Comparison of ENCODE assay signal across 25 cellular contexts in genomic region chrX:12872741-12873140, GRCh38. TPM values are rescaled to one million over a fixed set of nuclear protein-coding genes. Genes with fewer than 3 reads are reported as not detected.
DNase-seq lines count a peak whose midpoint lies in the region; ATAC-seq, FAIRE-seq and TF ChIP-seq lines count a peak whose summit lies in the region.
"Had no signal": no experiment of that assay in that cellular context is flagged by ENCODE, and none has a peak within 500 bp of the region (broad histone marks: within the 10 kb centered on the region; RNA-seq: fewer than 3 reads in every experiment).

No MANE protein-coding gene starts in this region.

- RAD21 ChIA-PET in GM12878 (lab: Charles Lee; ENCODE audit: unreplicated experiment), result interaction anchor here (1.1 to 2.6 kb wide), 2 partner anchors 17 to 58 kb away, joined by 4 to 12 read pairs; no protein-coding TSS in a partner anchor

- peaks cover 3% of the 10 kb centered on the region for H3K36me3 Mint-ChIP-seq in activated CD4-positive, alpha-beta T cell treated with anti-CD3 and anti-CD28 coated beads, Interleukin-2, amount 10 ng/mL, durations not matched to agents 24 days and 14 days (ENCODE audit: low read depth)
- no peaks in the 10 kb centered on the region for H3K36me3 Mint-ChIP-seq in activated T-helper 1 cell treated with anti-CD3 and anti-CD28 coated beads, Interleukin-12 subunit alpha, Interleukin-12 subunit beta, Interleukin-2, Interleukin-4 antibody, amounts not matched to agents 30 ng/mL and 10 ng/mL and 1 ng/mL, durations not matched to agents 14 hours and 24 hours and 36 hours (ENCODE audit: low read depth)
- H3K36me3 Mint-ChIP-seq: CD4-positive, CD25-positive, alpha-beta regulatory T cell; CD8-positive, alpha-beta memory T cell had no signal

- peak; percentile 84 for FAIRE-seq in GM12892 (lab: Jason Lieb, UNC)
- no peak for FAIRE-seq in GM12878 (lab: Jason Lieb, UNC)
- FAIRE-seq: G401.6, H54, K562 had no signal

- H3K27me3 ChIP-seq in GM12878 (replicated peaks in 1 of 2; ENCODE audit: control insufficient read depth in 2 of 2, insufficient read depth in 2 of 2, low read length in 1 of 2) (no peaks in the 10 kb centered on the region), mesendoderm (ENCODE audit: insufficient read depth, low read length, poor library complexity) (no peaks in the 10 kb centered on the region)
- H3K27me3 ChIP-seq: BE2C had no signal

- TF ChIP-seq POLR2A in GM12892 (IDR thresholded peaks at IDR 0.05; ENCODE audit: low read depth, low read length), result no peak
- TF ChIP-seq POLR2A in GM12878 (IDR thresholded peaks at IDR 0.05; ENCODE audit: low read depth, low read length), result no peak

- no peak overlapping the region for H2AK5ac ChIP-seq in mesendoderm (ENCODE audit: low read length)

- peaks cover 73% of the 10 kb centered on the region for H3K79me2 ChIP-seq in GM12878 (ENCODE audit: control insufficient read depth, insufficient read depth, low read length)
- H3K79me2 ChIP-seq in mesendoderm (ENCODE audit: control insufficient read depth, insufficient read depth, low read length), result no peaks in the 10 kb centered on the region

- WGBS in GM12878 (ENCODE audit: insufficient coverage, insufficient replicate concordance, low lambda C conversion rate, missing lambda C conversion rate), result 67% methylated on average over 4 of the region's 4 CpGs
- no CpG with 5 or more reads among the region's 4 CpGs for WGBS in mesendoderm (ENCODE audit: extremely low coverage, insufficient coverage, low lambda C conversion rate)

- intact Hi-C loops in GM12878 (cut with micrococcal nuclease; ENCODE audit: unreplicated experiment), result no loop called here
- intact Hi-C loops in activated CD4-positive, alpha-beta T cell treated with anti-CD3 and anti-CD28 coated beads, Interleukin-2, amount 10 ng/mL, durations not matched to agents 24 days and 14 days (cut with micrococcal nuclease), result no loop called here
- intact Hi-C loops in activated T-helper 1 cell treated with anti-CD3 and anti-CD28 coated beads, Interleukin-12 subunit alpha, Interleukin-12 subunit beta, Interleukin-2, Interleukin-4 antibody, amounts not matched to agents 30 ng/mL and 10 ng/mL and 1 ng/mL, durations not matched to agents 14 hours and 24 hours and 36 hours (cut with micrococcal nuclease), result no loop called here

- no peaks in the 10 kb centered on the region; the same call in 1 of the 3 replicates for H3K9me3 ChIP-seq in GM12878 (replicated peaks; ENCODE audit: control insufficient read depth, insufficient read depth, low read length)
- H3K9me3 ChIP-seq: BE2C had no signal

- H3K79me1 ChIP-seq in mesendoderm (ENCODE audit: low read length), result no peaks in the 10 kb centered on the region

- H2BK5ac ChIP-seq in mesendoderm (ENCODE audit: low read length), result no peak overlapping the region

- H3K4me1 Mint-ChIP-seq in activated CD4-positive, alpha-beta T cell treated with anti-CD3 and anti-CD28 coated beads, Interleukin-2, amount 10 ng/mL, durations not matched to agents 24 days and 14 days, result peaks cover 7% of the 10 kb centered on the region
- peaks cover 4% of the 10 kb centered on the region for H3K4me1 Mint-ChIP-seq in activated T-helper 1 cell treated with anti-CD3 and anti-CD28 coated beads, Interleukin-12 subunit alpha, Interleukin-12 subunit beta, Interleukin-2, Interleukin-4 antibody, amounts not matched to agents 30 ng/mL and 10 ng/mL and 1 ng/mL, durations not matched to agents 14 hours and 24 hours and 36 hours (ENCODE audit: low read depth)
- H3K4me1 Mint-ChIP-seq: CD8-positive, alpha-beta memory T cell had no signal

- H3K4me3 ChIP-seq in GM12878, result peak overlapping the region; percentile 28; the same call in 1 of the 2 replicates
- H3K4me3 ChIP-seq in mesendoderm (ENCODE audit: low read length), result no peak overlapping the region
- H3K4me3 ChIP-seq: GM23338, K562 had no signal

- no peak overlapping the region for H2BK120ac ChIP-seq in mesendoderm (ENCODE audit: low read depth, low read length)

- no peak overlapping the region for H3K23ac ChIP-seq in mesendoderm (ENCODE audit: low read length)

- H3K4me1 ChIP-seq in GM12878 (ENCODE audit: control insufficient read depth, insufficient read depth, low read length), result peaks cover 22% of the 10 kb centered on the region
- no peaks in the 10 kb centered on the region for H3K4me1 ChIP-seq in mesendoderm (ENCODE audit: control insufficient read depth, low read depth, low read length)
- H3K4me1 ChIP-seq: BE2C had no signal

- no peak overlapping the region for H3K4ac ChIP-seq in mesendoderm (ENCODE audit: low read depth, low read length)

- H3K18ac ChIP-seq in mesendoderm (ENCODE audit: low read length), result no peak overlapping the region

- H2BK15ac ChIP-seq in mesendoderm (replicated peaks; ENCODE audit: low read depth), result no peak overlapping the region

- no peaks in the 10 kb centered on the region for H3K9me3 Mint-ChIP-seq in activated CD4-positive, alpha-beta T cell treated with anti-CD3 and anti-CD28 coated beads, Interleukin-2, amount 10 ng/mL, durations not matched to agents 24 days and 14 days
- H3K9me3 Mint-ChIP-seq in activated T-helper 1 cell treated with anti-CD3 and anti-CD28 coated beads, Interleukin-12 subunit alpha, Interleukin-12 subunit beta, Interleukin-2, Interleukin-4 antibody, amounts not matched to agents 30 ng/mL and 10 ng/mL and 1 ng/mL, durations not matched to agents 14 hours and 24 hours and 36 hours, result no peaks in the 10 kb centered on the region
- H3K9me3 Mint-ChIP-seq: GM23338 had no signal

- H3K56ac ChIP-seq in mesendoderm (ENCODE audit: low read length), result no peak overlapping the region

- TF ChIP-seq RAD21 in GM12878 (IDR thresholded peaks at IDR 0.05; ENCODE audit: insufficient read depth, low read depth, low read length), result no peak

- no peak for DNase-seq in GM12892 (ENCODE audit: insufficient read length)
- DNase-seq in GM12878 (ENCODE audit: low read depth, low spot score), result no peak
- peak; percentile 39 for DNase-seq in mesendoderm
- no peak for DNase-seq in HUDEP-2 (lab: John Stamatoyannopoulos, UW; ENCODE audit: unreplicated experiment in 76 of 76)
- no peak for DNase-seq in SW480 (ENCODE audit: low spot score)
- no peak for DNase-seq in activated CD4-positive, alpha-beta T cell treated with anti-CD3 and anti-CD28 coated beads, Interleukin-2, amount 10 ng/mL, durations not matched to agents 24 days and 14 days
- no peak for DNase-seq in activated T-helper 1 cell treated with anti-CD3 and anti-CD28 coated beads, Interleukin-12 subunit alpha, Interleukin-12 subunit beta, Interleukin-2, Interleukin-4 antibody, amounts not matched to agents 30 ng/mL and 10 ng/mL and 1 ng/mL, durations not matched to agents 14 hours and 24 hours and 36 hours (ENCODE audit: low spot score)
- DNase-seq: BE2C; C1 segment of cervical spinal cord; CD4-positive, CD25-positive, alpha-beta regulatory T cell; CD8-positive, alpha-beta memory T cell; COR-L47; DMS 273 treated with DMSO at 0.1 percent for 48 hours; DMS53; DND-41; EL; HCEC 1CT; IMR-90 had no signal

- SMC1A ChIA-PET in GM12878 (lab: Charles Lee; ENCODE audit: uncharacterized antibody, unreplicated experiment), result interaction anchor here (1.0 to 8.0 kb wide), 5 partner anchors 10 to 73 kb away, joined by 3 to 77 read pairs (median 5); no protein-coding TSS in a partner anchor

- no peak overlapping the region for H3K4me3 Mint-ChIP-seq in activated CD4-positive, alpha-beta T cell treated with anti-CD3 and anti-CD28 coated beads, Interleukin-2, amount 10 ng/mL, durations not matched to agents 24 days and 14 days
- no peak overlapping the region for H3K4me3 Mint-ChIP-seq in activated T-helper 1 cell treated with anti-CD3 and anti-CD28 coated beads, Interleukin-12 subunit alpha, Interleukin-12 subunit beta, Interleukin-2, Interleukin-4 antibody, amounts not matched to agents 30 ng/mL and 10 ng/mL and 1 ng/mL, durations not matched to agents 14 hours and 24 hours and 36 hours
- H3K4me3 Mint-ChIP-seq: CD4-positive, CD25-positive, alpha-beta regulatory T cell; CD8-positive, alpha-beta memory T cell; GM23338 had no signal

- POLR2A ChIA-PET in GM12878 (lab: Charles Lee), result interaction anchor here (1.2 to 1.8 kb wide), 2 partner anchors 15 to 18 kb away, joined by 3 to 8 read pairs; no protein-coding TSS in a partner anchor

- TF ChIP-seq CTCF in GM12878 (IDR thresholded peaks at IDR 0.05 in 2 of 3, conservative IDR thresholded peaks at IDR 0.05 in 1 of 3; ENCODE audit: control insufficient read depth in 2 of 3, extremely low read depth in 1 of 3, insufficient read depth in 1 of 3, low read depth in 3 of 3, low read length in 3 of 3), result no peak

- no peak overlapping the region for H4K5ac ChIP-seq in mesendoderm (ENCODE audit: low read length)

- H3K4me2 ChIP-seq in GM12878 (ENCODE audit: control insufficient read depth, insufficient read depth) (peak overlapping the region; percentile 57), mesendoderm (ENCODE audit: low read length) (no peak overlapping the region)
- H3K4me2 ChIP-seq: GM23338 had no signal

- no peaks in the 10 kb centered on the region for H4K20me1 ChIP-seq in GM12878 (ENCODE audit: control insufficient read depth, insufficient read depth)

- no peak overlapping the region for H4K8ac ChIP-seq in mesendoderm (ENCODE audit: low read depth, low read length)

- no peak for TF ChIP-seq EP300 in GM12878 (IDR thresholded peaks at IDR 0.05; ENCODE audit: borderline replicate concordance in 1 of 2, control insufficient read depth in 1 of 2, low read depth in 2 of 2, low read length in 2 of 2)

- CTCF ChIA-PET in GM12878 (lab: Yijun Ruan, JAX), result interaction anchor here (1.6 to 2.5 kb wide), 2 partner anchors 28 to 58 kb away, joined by 5 to 6 read pairs; no protein-coding TSS in a partner anchor

- ATAC-seq in GM12878, result no peak
- ATAC-seq: GM23338, K562 had no signal

- no TSS peak for BruUV-seq in GM12878 (replicated peaks; lab: Mats Ljungman, UMichigan)

- H3K36me3 ChIP-seq in GM12878 (ENCODE audit: control insufficient read depth in 2 of 2, insufficient read depth in 2 of 2, low read length in 1 of 2) (peaks cover 4 to 21% of the 10 kb centered on the region in 2 experiments), mesendoderm (ENCODE audit: control insufficient read depth, insufficient read depth, low read length) (no peaks in the 10 kb centered on the region)
- H3K36me3 ChIP-seq: BE2C had no signal

- H3K27ac Mint-ChIP-seq in activated CD4-positive, alpha-beta T cell treated with anti-CD3 and anti-CD28 coated beads, Interleukin-2, amount 10 ng/mL, durations not matched to agents 24 days and 14 days, result no peak overlapping the region
- H3K27ac Mint-ChIP-seq in activated T-helper 1 cell treated with anti-CD3 and anti-CD28 coated beads, Interleukin-12 subunit alpha, Interleukin-12 subunit beta, Interleukin-2, Interleukin-4 antibody, amounts not matched to agents 30 ng/mL and 10 ng/mL and 1 ng/mL, durations not matched to agents 14 hours and 24 hours and 36 hours, result no peak overlapping the region
- H3K27ac Mint-ChIP-seq: CD8-positive, alpha-beta memory T cell; GM23338 had no signal

- in situ Hi-C loops in GM12878 (cut with MboI), result no loop called here

- H3K27ac ChIP-seq in GM12878 (ENCODE audit: control insufficient read depth, insufficient read depth), result no peak overlapping the region
- H3K27ac ChIP-seq in mesendoderm (ENCODE audit: low read depth, low read length), result no peak overlapping the region
- H3K27ac ChIP-seq: HL-60 had no signal

- H2AFZ ChIP-seq in GM12878 (ENCODE audit: control insufficient read depth, low read depth, low read length), result no peak overlapping the region
- H2AFZ ChIP-seq: GM23338 had no signal

- no peaks in the 10 kb centered on the region for H3K27me3 Mint-ChIP-seq in activated CD4-positive, alpha-beta T cell treated with anti-CD3 and anti-CD28 coated beads, Interleukin-2, amount 10 ng/mL, durations not matched to agents 24 days and 14 days
- H3K27me3 Mint-ChIP-seq in activated T-helper 1 cell treated with anti-CD3 and anti-CD28 coated beads, Interleukin-12 subunit alpha, Interleukin-12 subunit beta, Interleukin-2, Interleukin-4 antibody, amounts not matched to agents 30 ng/mL and 10 ng/mL and 1 ng/mL, durations not matched to agents 14 hours and 24 hours and 36 hours (ENCODE audit: insufficient read depth), result peaks cover 3% of the 10 kb centered on the region

- H3K9ac ChIP-seq in GM12878 (ENCODE audit: control insufficient read depth, insufficient read depth, low read length), result no peak overlapping the region
- H3K9ac ChIP-seq in mesendoderm (ENCODE audit: low read length), result no peak overlapping the region

RNA-seq across cellular contexts. Expression of gene TLR7, which starts 5.9 kb away (rescaled TPM):
- 19.1 TPM for polyA plus RNA-seq in GM12892 (2012; ENCODE audit: missing spikeins)
- 43.4 and 46.5 TPM in 2 replicates for total RNA-seq in GM12878 (2013; cell fraction: nucleolus; rRNA removed)
- total RNA-seq in GM12878 (2014; rRNA removed) (19.5 and 24.9 TPM in 2 replicates), GM12878 (2014; rRNA removed; fragmentation: Illumina TruSeq; extraction: Trizol) (33.5 and 36.5 TPM in 2 replicates), GM12878 (2021) (24.9 and 25.2 TPM in 2 replicates)
- polyA plus RNA-seq in GM12878 (2011; ENCODE audit: low read depth), result 20.5 TPM
- polyA plus RNA-seq in GM12878 (2011; rRNA removed) (44.4 and 58.0 TPM in 2 replicates), GM12878 (2014; fragmentation: Illumina TruSeq; extraction: Trizol) (39.1 and 57.1 TPM in 2 replicates), GM12878 (2014; fragmentation: Nextera tagmentation; extraction: Ambion mirVana) (10 to 100 TPM; 12.0 to 13.1 TPM), GM12878 (2014; rRNA removed) (18.0 and 21.9 TPM in 2 replicates), GM12878 (2016; fragmentation: Nextera tagmentation; extraction: Ambion mirVana) (10 to 100 TPM; 19.5 to 23.3 TPM)
- 21.3 and 23.9 TPM in 2 replicates for polyA plus RNA-seq in GM12878 (2011; cell fraction: cytosol; rRNA removed)
- polyA plus RNA-seq in GM12878 (2011; cell fraction: nucleus; rRNA removed), result 10.5 and 11.8 TPM in 2 replicates
- 24.0 and 24.3 TPM in 2 replicates for polyA plus RNA-seq in GM12878 (2012)
- 51.2 and 62.5 TPM in 2 replicates for polyA minus RNA-seq in GM12878 (2011; rRNA and poly(A)+ RNA removed)
- polyA minus RNA-seq in GM12878 (2011; cell fraction: cytosol; rRNA and poly(A)+ RNA removed), result 17.2 and 26.0 TPM in 2 replicates
- polyA minus RNA-seq in GM12878 (2011; cell fraction: nucleus; rRNA and poly(A)+ RNA removed), result 18.1 and 28.4 TPM in 2 replicates
- 0.03 TPM for polyA plus RNA-seq in mesendoderm (2013, experiment 1 of 2)
- polyA plus RNA-seq in mesendoderm (2013, experiment 2 of 2), result 0.01 TPM
- total RNA-seq in activated CD4-positive, alpha-beta T cell treated with anti-CD3 and anti-CD28 coated beads, Interleukin-2, amount 10 ng/mL, durations not matched to agents 24 days and 14 days, result 0.12 and 0.17 TPM in 2 replicates
- total RNA-seq in activated T-helper 1 cell treated with anti-CD3 and anti-CD28 coated beads, Interleukin-12 subunit alpha, Interleukin-12 subunit beta, Interleukin-2, Interleukin-4 antibody, amounts not matched to agents 30 ng/mL and 10 ng/mL and 1 ng/mL, durations not matched to agents 14 hours and 24 hours and 36 hours, result 0.07 and 0.10 TPM in 2 replicates
- total RNA-seq: A172; CD4-positive, CD25-positive, alpha-beta regulatory T cell; CD8-positive, alpha-beta memory T cell; GM23338; HT1080; IMR-90 had no signal
- polyA plus RNA-seq: CD8-positive, alpha-beta memory T cell; GM23338; IMR-90 had no signal

RNA-seq across cellular contexts. Expression of gene TLR8, which starts 33.7 kb away (rescaled TPM):
- not detected for polyA plus RNA-seq in GM12892 (2012; ENCODE audit: missing spikeins)
- total RNA-seq in GM12878 (2013; cell fraction: nucleolus; rRNA removed), result 0.15 TPM in 1 of 2 replicates, not detected in the other
- not detected in 2 replicates for total RNA-seq in GM12878 (2014; rRNA removed)
- total RNA-seq in GM12878 (2014; rRNA removed; fragmentation: Illumina TruSeq; extraction: Trizol), result not detected in 2 replicates
- total RNA-seq in GM12878 (2021), result not detected in 2 replicates
- polyA plus RNA-seq in GM12878 (2011; ENCODE audit: low read depth), result not detected
- polyA plus RNA-seq in GM12878 (2011; rRNA removed), result 0.04 TPM in 1 of 2 replicates, not detected in the other
- polyA plus RNA-seq in GM12878 (2011; cell fraction: cytosol; rRNA removed), result not detected in 2 replicates
- polyA plus RNA-seq in GM12878 (2011; cell fraction: nucleus; rRNA removed), result 0.03 TPM in 2 replicates
- polyA plus RNA-seq in GM12878 (2012), result not detected in 2 replicates
- not detected in 2 replicates for polyA plus RNA-seq in GM12878 (2014; fragmentation: Illumina TruSeq; extraction: Trizol)
- polyA plus RNA-seq in GM12878 (2014; fragmentation: Nextera tagmentation; extraction: Ambion mirVana), result not detected
- polyA plus RNA-seq in GM12878 (2014; rRNA removed), result 0.03 TPM in 1 of 2 replicates, not detected in the other
- polyA plus RNA-seq in GM12878 (2016; fragmentation: Nextera tagmentation; extraction: Ambion mirVana), result not detected
- polyA minus RNA-seq in GM12878 (2011; rRNA and poly(A)+ RNA removed), result not detected in 2 replicates
- not detected in 2 replicates for polyA minus RNA-seq in GM12878 (2011; cell fraction: cytosol; rRNA and poly(A)+ RNA removed)
- not detected in 2 replicates for polyA minus RNA-seq in GM12878 (2011; cell fraction: nucleus; rRNA and poly(A)+ RNA removed)
- not detected for polyA plus RNA-seq in mesendoderm (2013, experiment 1 of 2)
- not detected for polyA plus RNA-seq in mesendoderm (2013, experiment 2 of 2)
- total RNA-seq in activated CD4-positive, alpha-beta T cell treated with anti-CD3 and anti-CD28 coated beads, Interleukin-2, amount 10 ng/mL, durations not matched to agents 24 days and 14 days, result not detected in 2 replicates
- total RNA-seq in activated T-helper 1 cell treated with anti-CD3 and anti-CD28 coated beads, Interleukin-12 subunit alpha, Interleukin-12 subunit beta, Interleukin-2, Interleukin-4 antibody, amounts not matched to agents 30 ng/mL and 10 ng/mL and 1 ng/mL, durations not matched to agents 14 hours and 24 hours and 36 hours, result not detected in 2 replicates
- total RNA-seq: A172; CD4-positive, CD25-positive, alpha-beta regulatory T cell; GM23338; HT1080; IMR-90; K562 had no signal
- polyA plus RNA-seq: CD4-positive, CD25-positive, alpha-beta regulatory T cell; CD8-positive, alpha-beta memory T cell; GM23338; IMR-90; K562 had no signal

Comparison
In these comparisons a context has a peak if more than half of its experiments do, and no peak if none do; other contexts are left out.
1. RNA of gene TLR7, which starts 5.9 kb away (total RNA-seq): 19.5 to 46.5 TPM in GM12878; 0.12 to 0.17 TPM in activated CD4-positive, alpha-beta T cell treated with anti-CD3 and anti-CD28 coated beads, Interleukin-2, amount 10 ng/mL, durations not matched to agents 24 days and 14 days and 0.07 to 0.10 TPM in activated T-helper 1 cell treated with anti-CD3 and anti-CD28 coated beads, Interleukin-12 subunit alpha, Interleukin-12 subunit beta, Interleukin-2, Interleukin-4 antibody, amounts not matched to agents 30 ng/mL and 10 ng/mL and 1 ng/mL, durations not matched to agents 14 hours and 24 hours and 36 hours; every median in the first group is over 10 times any median in the second.